ENCODE assay signal across 29 cellular contexts in genomic region chr9:15219511-15219910, GRCh38.
DNase-seq lines count a peak whose midpoint lies in the region; ATAC-seq and TF ChIP-seq lines count a peak whose summit lies in the region.
"Had no signal": no experiment of that assay in that cellular context is flagged by ENCODE, and none has a peak within 500 bp of the region (broad histone marks: within the 10 kb centered on the region; RNA-seq: fewer than 3 reads in every experiment).

No MANE protein-coding gene starts in this region.

- H3K9me3 Mint-ChIP-seq in CD4-positive, CD25-positive, alpha-beta regulatory T cell = no peaks in the 10 kb centered on the region
- H3K9me3 Mint-ChIP-seq in T-cell (no peaks in the 10 kb centered on the region), neural crest cell (no peaks in the 10 kb centered on the region)
- H3K9me3 Mint-ChIP-seq: HFFc6 had no signal

- H3K4me3 Mint-ChIP-seq in CD4-positive, CD25-positive, alpha-beta regulatory T cell = no peak overlapping the region
- H3K4me3 Mint-ChIP-seq in T-cell (no peak overlapping the region), neural crest cell (no peak overlapping the region)
- H3K4me3 Mint-ChIP-seq: HFFc6 had no signal

- H3K4me3 ChIP-seq in CD4-positive, CD25-positive, alpha-beta regulatory T cell (ENCODE audit: low read depth, low read length) = no peak overlapping the region
- no peak overlapping the region for H3K4me3 ChIP-seq in gastrocnemius medialis
- H3K4me3 ChIP-seq: GM12878, HAP-1, K562 had no signal

- ATAC-seq in CD4-positive, CD25-positive, alpha-beta regulatory T cell (ENCODE audit: low read depth in 2 of 2) = no peak
- ATAC-seq in T-cell (replicated peaks in 1 of 4) (no peak), gastrocnemius medialis (no peak)
- ATAC-seq: GM12878, K562 had no signal

- H3K4me1 ChIP-seq in CD4-positive, CD25-positive, alpha-beta regulatory T cell (ENCODE audit: control insufficient read depth, insufficient read depth, low read length, poor library complexity, severe bottlenecking) = no peaks in the 10 kb centered on the region
- H3K4me1 ChIP-seq in gastrocnemius medialis = no peaks in the 10 kb centered on the region
- H3K4me1 ChIP-seq: Caco-2, HAP-1 had no signal

- CTCF ChIA-PET in T-cell (lab: Charles Lee) = no interaction called here

- DNase-seq in CD4-positive, CD25-positive, alpha-beta regulatory T cell = no peak
- DNase-seq in T-cell (no peak), kidney glomerular epithelial cell (lab: John Stamatoyannopoulos, UW) (peak; percentile 18), neural crest cell (ENCODE audit: low read depth, low spot score) (no peak), gastrocnemius medialis (no peak), A172 (ENCODE audit: low spot score) (no peak), mucosa of gallbladder (ENCODE audit: low spot score) (no peak)
- DNase-seq: 8988T, Caco-2, DMS 273 treated with DMSO at 0.1 percent for 48 hours, DMS79, EL, GDM1, GOT3, HFFc6, Kasumi-1, NCI-H1092 treated with DMSO at 0.1 percent for 48 hours, NCI-H1436, NCI-H187, NCI-H2081 treated with DMSO at 0.1 percent for 48 hours, NCI-H2171, NCI-H226, NCI-H510A, NCI-H69, SHP77 treated with DMSO at 0.1 percent for 48 hours had no signal

- no peak overlapping the region for H3K27ac ChIP-seq in CD4-positive, CD25-positive, alpha-beta regulatory T cell (ENCODE audit: insufficient read depth, low read length, poor library complexity, severe bottlenecking)
- H3K27ac ChIP-seq in gastrocnemius medialis = no peak overlapping the region
- H3K27ac ChIP-seq: RWPE1 had no signal

- no peaks in the 10 kb centered on the region for H3K27me3 ChIP-seq in CD4-positive, CD25-positive, alpha-beta regulatory T cell (ENCODE audit: control insufficient read depth, insufficient read depth, low read length)
- H3K27me3 ChIP-seq in gastrocnemius medialis = no peaks in the 10 kb centered on the region

- no peaks in the 10 kb centered on the region for H3K9me3 ChIP-seq in CD4-positive, CD25-positive, alpha-beta regulatory T cell (ENCODE audit: control insufficient read depth in 2 of 2, low read length in 2 of 2)
- no peaks in the 10 kb centered on the region for H3K9me3 ChIP-seq in gastrocnemius medialis
- H3K9me3 ChIP-seq: Caco-2, HAP-1 had no signal

- POLR2A ChIA-PET in T-cell (lab: Charles Lee) = interaction anchor here in 1 of 2 donors (0.6 kb wide), 1 partner anchor 18 kb away, joined by 3 read pairs; no protein-coding TSS in a partner anchor

- intact Hi-C loops in gastrocnemius medialis (cut with DNase I; ENCODE audit: low total_unique reads) = loop anchor here (10.0 kb wide), 1 partner anchor 205 kb away; the partner anchor contains the start of gene SNAPC3

- no peaks in the 10 kb centered on the region for H3K27me3 Mint-ChIP-seq in CD4-positive, CD25-positive, alpha-beta regulatory T cell
- H3K27me3 Mint-ChIP-seq in T-cell (no peaks in the 10 kb centered on the region), neural crest cell (ENCODE audit: low read depth) (no peaks in the 10 kb centered on the region)

- in situ Hi-C loops in gastrocnemius medialis (cut with MboI; ENCODE audit: low sequenced_read_pairs in 4 of 4) = loop anchor here (10.0 to 25.0 kb wide), 5 partner anchors 107 to 395 kb away; partner anchors contain the start of gene SNAPC3 (in 1 of the 4)

- TF ChIP-seq POLR2A in gastrocnemius medialis (IDR thresholded peaks at IDR 0.05) = no peak

- peak overlapping the region in 2 of 3 donors; percentile 69 to 76 for H3K27ac Mint-ChIP-seq in CD4-positive, CD25-positive, alpha-beta regulatory T cell
- H3K27ac Mint-ChIP-seq in T-cell (peak overlapping the region; percentile 28 to 68), neural crest cell (ENCODE audit: unreplicated experiment) (peak overlapping the region; percentile 9)
- H3K27ac Mint-ChIP-seq: HFFc6 had no signal

- H3K36me3 Mint-ChIP-seq in CD4-positive, CD25-positive, alpha-beta regulatory T cell = peaks cover 24% of the 10 kb centered on the region
- H3K36me3 Mint-ChIP-seq in T-cell (peaks cover 26% of the 10 kb centered on the region), neural crest cell (ENCODE audit: low read depth) (no peaks in the 10 kb centered on the region)

- H3K36me3 ChIP-seq in CD4-positive, CD25-positive, alpha-beta regulatory T cell (ENCODE audit: control insufficient read depth, insufficient read depth, low read length) = peaks cover 28% of the 10 kb centered on the region
- no peaks in the 10 kb centered on the region for H3K36me3 ChIP-seq in gastrocnemius medialis
- H3K36me3 ChIP-seq: HAP-1 had no signal

- TF ChIP-seq CTCF in neural crest cell (conservative IDR thresholded peaks at IDR 0.05) (no peak), gastrocnemius medialis (IDR thresholded peaks at IDR 0.05 in 4 of 5, conservative IDR thresholded peaks at IDR 0.05 in 1 of 5) (no peak)

- peaks cover 3 to 15% (median 4%) of the 10 kb centered on the region in 4 donors for H3K4me1 Mint-ChIP-seq in CD4-positive, CD25-positive, alpha-beta regulatory T cell
- peaks cover 4 to 29% (median 22%) of the 10 kb centered on the region in 3 donors for H3K4me1 Mint-ChIP-seq in T-cell
- H3K4me1 Mint-ChIP-seq in neural crest cell = no peaks in the 10 kb centered on the region

Comparison
In these comparisons a context has a peak if more than half of its experiments do, and no peak if none do; other contexts are left out.
1. H3K27ac Mint-ChIP-seq: peak in every context shown above with its lines; median percentile 72 in CD4-positive, CD25-positive, alpha-beta regulatory T cell; 48 in T-cell; 9 in neural crest cell.